ENCODE assay signal across 1 cellular context in the genomic region with DNA sequence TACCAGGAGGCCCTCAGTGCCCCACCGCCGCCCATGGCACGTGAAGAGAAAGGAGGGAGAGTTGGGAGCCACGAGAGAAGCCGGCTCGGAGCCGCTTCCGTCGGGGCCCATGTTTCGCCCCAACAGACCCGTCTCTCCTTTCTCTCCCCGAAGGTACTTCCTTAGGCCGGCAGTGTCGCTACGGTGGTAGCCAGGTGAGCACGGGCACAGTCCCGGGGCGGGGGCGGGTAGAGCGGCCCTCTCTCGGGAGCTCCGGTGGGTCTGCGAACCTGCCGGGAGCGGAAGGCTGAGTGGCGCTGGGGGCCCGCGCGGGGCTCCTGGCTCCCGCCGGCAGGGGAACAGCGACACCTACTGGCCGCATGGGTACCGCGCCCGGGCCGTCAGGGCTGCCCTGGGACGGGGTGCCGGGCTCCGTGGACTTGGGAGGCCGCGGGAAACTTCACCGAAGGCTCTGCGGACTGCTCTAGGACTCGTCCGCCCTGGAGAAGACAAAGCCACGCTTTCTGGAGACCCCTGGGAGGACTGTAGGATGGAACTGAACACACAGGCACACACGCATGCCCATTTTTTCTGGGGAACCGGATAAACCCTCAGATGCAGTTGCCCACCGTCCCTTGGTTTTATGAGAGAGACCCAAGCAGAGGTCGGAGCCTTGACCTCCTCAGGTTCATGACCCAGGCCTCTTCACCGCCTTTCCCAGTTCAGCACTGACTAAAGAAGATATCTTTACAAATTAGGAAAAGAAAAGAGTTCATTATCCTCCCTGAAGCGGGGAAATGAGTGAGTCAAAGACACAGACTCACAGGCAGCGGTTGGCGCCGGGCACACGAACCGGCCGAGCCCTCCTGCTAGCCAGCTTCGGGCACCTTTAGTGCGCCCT.
TF ChIP-seq lines count a peak whose summit lies in the region.

No MANE protein-coding gene starts in this region.

TF ChIP-seq in HepG2, 621 proteins besides CTCF, POLR2A, EP300 and RAD21 (continued from another document and continues in another):
- TF ChIP-seq, protein P1, sequence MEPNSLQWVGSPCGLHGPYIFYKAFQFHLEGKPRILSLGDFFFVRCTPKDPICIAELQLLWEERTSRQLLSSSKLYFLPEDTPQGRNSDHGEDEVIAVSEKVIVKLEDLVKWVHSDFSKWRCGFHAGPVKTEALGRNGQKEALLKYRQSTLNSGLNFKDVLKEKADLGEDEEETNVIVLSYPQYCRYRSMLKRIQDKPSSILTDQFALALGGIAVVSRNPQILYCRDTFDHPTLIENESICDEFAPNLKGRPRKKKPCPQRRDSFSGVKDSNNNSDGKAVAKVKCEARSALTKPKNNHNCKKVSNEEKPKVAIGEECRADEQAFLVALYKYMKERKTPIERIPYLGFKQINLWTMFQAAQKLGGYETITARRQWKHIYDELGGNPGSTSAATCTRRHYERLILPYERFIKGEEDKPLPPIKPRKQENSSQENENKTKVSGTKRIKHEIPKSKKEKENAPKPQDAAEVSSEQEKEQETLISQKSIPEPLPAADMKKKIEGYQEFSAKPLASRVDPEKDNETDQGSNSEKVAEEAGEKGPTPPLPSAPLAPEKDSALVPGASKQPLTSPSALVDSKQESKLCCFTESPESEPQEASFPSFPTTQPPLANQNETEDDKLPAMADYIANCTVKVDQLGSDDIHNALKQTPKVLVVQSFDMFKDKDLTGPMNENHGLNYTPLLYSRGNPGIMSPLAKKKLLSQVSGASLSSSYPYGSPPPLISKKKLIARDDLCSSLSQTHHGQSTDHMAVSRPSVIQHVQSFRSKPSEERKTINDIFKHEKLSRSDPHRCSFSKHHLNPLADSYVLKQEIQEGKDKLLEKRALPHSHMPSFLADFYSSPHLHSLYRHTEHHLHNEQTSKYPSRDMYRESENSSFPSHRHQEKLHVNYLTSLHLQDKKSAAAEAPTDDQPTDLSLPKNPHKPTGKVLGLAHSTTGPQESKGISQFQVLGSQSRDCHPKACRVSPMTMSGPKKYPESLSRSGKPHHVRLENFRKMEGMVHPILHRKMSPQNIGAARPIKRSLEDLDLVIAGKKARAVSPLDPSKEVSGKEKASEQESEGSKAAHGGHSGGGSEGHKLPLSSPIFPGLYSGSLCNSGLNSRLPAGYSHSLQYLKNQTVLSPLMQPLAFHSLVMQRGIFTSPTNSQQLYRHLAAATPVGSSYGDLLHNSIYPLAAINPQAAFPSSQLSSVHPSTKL (CRISPR knock-in tag; IDR thresholded peaks at IDR 0.05) = peak; percentile 32; the same call in 1 of the 2 replicates
- no peak for TF ChIP-seq ZNF234 (CRISPR knock-in tag; conservative IDR thresholded peaks at IDR 0.05)
- TF ChIP-seq, protein P2, sequence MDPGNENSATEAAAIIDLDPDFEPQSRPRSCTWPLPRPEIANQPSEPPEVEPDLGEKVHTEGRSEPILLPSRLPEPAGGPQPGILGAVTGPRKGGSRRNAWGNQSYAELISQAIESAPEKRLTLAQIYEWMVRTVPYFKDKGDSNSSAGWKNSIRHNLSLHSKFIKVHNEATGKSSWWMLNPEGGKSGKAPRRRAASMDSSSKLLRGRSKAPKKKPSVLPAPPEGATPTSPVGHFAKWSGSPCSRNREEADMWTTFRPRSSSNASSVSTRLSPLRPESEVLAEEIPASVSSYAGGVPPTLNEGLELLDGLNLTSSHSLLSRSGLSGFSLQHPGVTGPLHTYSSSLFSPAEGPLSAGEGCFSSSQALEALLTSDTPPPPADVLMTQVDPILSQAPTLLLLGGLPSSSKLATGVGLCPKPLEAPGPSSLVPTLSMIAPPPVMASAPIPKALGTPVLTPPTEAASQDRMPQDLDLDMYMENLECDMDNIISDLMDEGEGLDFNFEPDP (CRISPR knock-in tag; conservative IDR thresholded peaks at IDR 0.05) = no peak
- TF ChIP-seq RARA (CRISPR knock-in tag; IDR thresholded peaks at IDR 0.05) = no peak
- TF ChIP-seq KAT8 (CRISPR knock-in tag; IDR thresholded peaks at IDR 0.05) = peak; percentile 35; the same call in 1 of the 2 replicates
- TF ChIP-seq KDM3A (CRISPR knock-in tag; IDR thresholded peaks at IDR 0.05; ENCODE audit: low read depth) = peak; percentile 85; the same call in 1 of the 2 replicates
- TF ChIP-seq TBX2 (CRISPR knock-in tag; IDR thresholded peaks at IDR 0.05; ENCODE audit: borderline replicate concordance) = no peak
- TF ChIP-seq MTF2 (CRISPR knock-in tag; IDR thresholded peaks at IDR 0.05; ENCODE audit: borderline replicate concordance) = peak; percentile 81; the same call in 1 of the 2 replicates
- peak; percentile 83 for TF ChIP-seq GABPB1 (CRISPR knock-in tag; IDR thresholded peaks at IDR 0.05)
- TF ChIP-seq ZNF75D (CRISPR knock-in tag; IDR thresholded peaks at IDR 0.05; ENCODE audit: borderline replicate concordance) = no peak
- TF ChIP-seq, protein P3, sequence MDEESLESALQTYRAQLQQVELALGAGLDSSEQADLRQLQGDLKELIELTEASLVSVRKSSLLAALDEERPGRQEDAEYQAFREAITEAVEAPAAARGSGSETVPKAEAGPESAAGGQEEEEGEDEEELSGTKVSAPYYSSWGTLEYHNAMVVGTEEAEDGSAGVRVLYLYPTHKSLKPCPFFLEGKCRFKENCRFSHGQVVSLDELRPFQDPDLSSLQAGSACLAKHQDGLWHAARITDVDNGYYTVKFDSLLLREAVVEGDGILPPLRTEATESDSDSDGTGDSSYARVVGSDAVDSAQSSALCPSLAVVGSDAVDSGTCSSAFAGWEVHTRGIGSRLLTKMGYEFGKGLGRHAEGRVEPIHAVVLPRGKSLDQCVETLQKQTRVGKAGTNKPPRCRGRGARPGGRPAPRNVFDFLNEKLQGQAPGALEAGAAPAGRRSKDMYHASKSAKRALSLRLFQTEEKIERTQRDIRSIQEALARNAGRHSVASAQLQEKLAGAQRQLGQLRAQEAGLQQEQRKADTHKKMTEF (CRISPR knock-in tag; IDR thresholded peaks at IDR 0.05) = peak; percentile 41; the same call in 1 of the 2 replicates
- no peak for TF ChIP-seq ZNF766 (CRISPR knock-in tag; IDR thresholded peaks at IDR 0.05; ENCODE audit: borderline replicate concordance)
- TF ChIP-seq PHF8 (CRISPR knock-in tag; IDR thresholded peaks at IDR 0.05) = no peak
- TF ChIP-seq, protein P4, sequence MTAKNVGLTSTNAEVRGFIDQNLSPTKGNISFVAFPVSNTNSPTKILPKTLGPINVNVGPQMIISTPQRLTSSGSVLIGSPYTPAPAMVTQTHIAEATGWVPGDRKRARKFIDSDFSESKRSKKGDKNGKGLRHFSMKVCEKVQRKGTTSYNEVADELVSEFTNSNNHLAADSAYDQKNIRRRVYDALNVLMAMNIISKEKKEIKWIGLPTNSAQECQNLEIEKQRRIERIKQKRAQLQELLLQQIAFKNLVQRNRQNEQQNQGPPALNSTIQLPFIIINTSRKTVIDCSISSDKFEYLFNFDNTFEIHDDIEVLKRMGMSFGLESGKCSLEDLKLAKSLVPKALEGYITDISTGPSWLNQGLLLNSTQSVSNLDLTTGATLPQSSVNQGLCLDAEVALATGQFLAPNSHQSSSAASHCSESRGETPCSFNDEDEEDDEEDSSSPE (CRISPR knock-in tag; IDR thresholded peaks at IDR 0.05) = peak; percentile 37; the same call in 1 of the 2 replicates
- TF ChIP-seq ADNP (CRISPR knock-in tag; IDR thresholded peaks at IDR 0.05) = no peak
- TF ChIP-seq, protein P5, sequence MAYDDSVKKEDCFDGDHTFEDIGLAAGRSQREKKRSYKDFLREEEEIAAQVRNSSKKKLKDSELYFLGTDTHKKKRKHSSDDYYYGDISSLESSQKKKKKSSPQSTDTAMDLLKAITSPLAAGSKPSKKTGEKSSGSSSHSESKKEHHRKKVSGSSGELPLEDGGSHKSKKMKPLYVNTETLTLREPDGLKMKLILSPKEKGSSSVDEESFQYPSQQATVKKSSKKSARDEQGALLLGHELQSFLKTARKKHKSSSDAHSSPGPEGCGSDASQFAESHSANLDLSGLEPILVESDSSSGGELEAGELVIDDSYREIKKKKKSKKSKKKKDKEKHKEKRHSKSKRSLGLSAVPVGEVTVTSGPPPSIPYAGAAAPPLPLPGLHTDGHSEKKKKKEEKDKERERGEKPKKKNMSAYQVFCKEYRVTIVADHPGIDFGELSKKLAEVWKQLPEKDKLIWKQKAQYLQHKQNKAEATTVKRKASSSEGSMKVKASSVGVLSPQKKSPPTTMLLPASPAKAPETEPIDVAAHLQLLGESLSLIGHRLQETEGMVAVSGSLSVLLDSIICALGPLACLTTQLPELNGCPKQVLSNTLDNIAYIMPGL (CRISPR knock-in tag; IDR thresholded peaks at IDR 0.05; ENCODE audit: borderline replicate concordance in 1 of 2, low read depth in 1 of 2) = peak; percentile 65 to 81; a peak in 3 of 4 replicates
- TF ChIP-seq BRD4 (CRISPR knock-in tag; IDR thresholded peaks at IDR 0.05) = no peak
- TF ChIP-seq SRSF4 (IDR thresholded peaks at IDR 0.05; ENCODE audit: low read depth, low read length, poor library complexity, severe bottlenecking) = no peak
- TF ChIP-seq FOXM1 (CRISPR knock-in tag; IDR thresholded peaks at IDR 0.05) = no peak
- TF ChIP-seq MAF1 (CRISPR knock-in tag; IDR thresholded peaks at IDR 0.05; ENCODE audit: borderline replicate concordance) = no peak
- no peak for TF ChIP-seq HNRNPL (IDR thresholded peaks at IDR 0.05; ENCODE audit: low read depth, low read length)
- TF ChIP-seq, protein P6, sequence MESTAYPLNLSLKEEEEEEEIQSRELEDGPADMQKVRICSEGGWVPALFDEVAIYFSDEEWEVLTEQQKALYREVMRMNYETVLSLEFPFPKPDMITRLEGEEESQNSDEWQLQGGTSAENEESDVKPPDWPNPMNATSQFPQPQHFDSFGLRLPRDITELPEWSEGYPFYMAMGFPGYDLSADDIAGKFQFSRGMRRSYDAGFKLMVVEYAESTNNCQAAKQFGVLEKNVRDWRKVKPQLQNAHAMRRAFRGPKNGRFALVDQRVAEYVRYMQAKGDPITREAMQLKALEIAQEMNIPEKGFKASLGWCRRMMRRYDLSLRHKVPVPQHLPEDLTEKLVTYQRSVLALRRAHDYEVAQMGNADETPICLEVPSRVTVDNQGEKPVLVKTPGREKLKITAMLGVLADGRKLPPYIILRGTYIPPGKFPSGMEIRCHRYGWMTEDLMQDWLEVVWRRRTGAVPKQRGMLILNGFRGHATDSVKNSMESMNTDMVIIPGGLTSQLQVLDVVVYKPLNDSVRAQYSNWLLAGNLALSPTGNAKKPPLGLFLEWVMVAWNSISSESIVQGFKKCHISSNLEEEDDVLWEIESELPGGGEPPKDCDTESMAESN (CRISPR knock-in tag; conservative IDR thresholded peaks at IDR 0.05) = no peak
- no peak for TF ChIP-seq ZNF572 (CRISPR knock-in tag; IDR thresholded peaks at IDR 0.05)
- no peak for TF ChIP-seq ZNF335 (CRISPR knock-in tag; IDR thresholded peaks at IDR 0.05)
- no peak for TF ChIP-seq IKZF1 (IDR thresholded peaks at IDR 0.05)
- no peak for TF ChIP-seq SMAD1 (CRISPR knock-in tag; IDR thresholded peaks at IDR 0.05; ENCODE audit: borderline replicate concordance, low read depth)
- TF ChIP-seq, protein P7, sequence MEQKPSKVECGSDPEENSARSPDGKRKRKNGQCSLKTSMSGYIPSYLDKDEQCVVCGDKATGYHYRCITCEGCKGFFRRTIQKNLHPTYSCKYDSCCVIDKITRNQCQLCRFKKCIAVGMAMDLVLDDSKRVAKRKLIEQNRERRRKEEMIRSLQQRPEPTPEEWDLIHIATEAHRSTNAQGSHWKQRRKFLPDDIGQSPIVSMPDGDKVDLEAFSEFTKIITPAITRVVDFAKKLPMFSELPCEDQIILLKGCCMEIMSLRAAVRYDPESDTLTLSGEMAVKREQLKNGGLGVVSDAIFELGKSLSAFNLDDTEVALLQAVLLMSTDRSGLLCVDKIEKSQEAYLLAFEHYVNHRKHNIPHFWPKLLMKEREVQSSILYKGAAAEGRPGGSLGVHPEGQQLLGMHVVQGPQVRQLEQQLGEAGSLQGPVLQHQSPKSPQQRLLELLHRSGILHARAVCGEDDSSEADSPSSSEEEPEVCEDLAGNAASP (CRISPR knock-in tag; IDR thresholded peaks at IDR 0.05; ENCODE audit: borderline replicate concordance) = no peak
- no peak for TF ChIP-seq ELF1 (CRISPR knock-in tag; IDR thresholded peaks at IDR 0.05)
- no peak for TF ChIP-seq ZNF720 (CRISPR knock-in tag; IDR thresholded peaks at IDR 0.05)
- TF ChIP-seq ZNF138 (CRISPR knock-in tag; IDR thresholded peaks at IDR 0.05; ENCODE audit: low read depth) = no peak
- TF ChIP-seq ZNF761 (CRISPR knock-in tag; conservative IDR thresholded peaks at IDR 0.05) = no peak
- no peak for TF ChIP-seq ZNF136 (CRISPR knock-in tag; IDR thresholded peaks at IDR 0.05; ENCODE audit: low read depth)
- no peak for TF ChIP-seq DMAP1 (CRISPR knock-in tag; IDR thresholded peaks at IDR 0.05)
- no peak for TF ChIP-seq GTF3A (CRISPR knock-in tag; conservative IDR thresholded peaks at IDR 0.05)
- TF ChIP-seq RARG (CRISPR knock-in tag; IDR thresholded peaks at IDR 0.05; ENCODE audit: low read depth) = no peak
- TF ChIP-seq ZNF768 (CRISPR knock-in tag; IDR thresholded peaks at IDR 0.05) = peak; percentile 59; the same call in 1 of the 2 replicates
- no peak for TF ChIP-seq HNRNPK (IDR thresholded peaks at IDR 0.05; ENCODE audit: low read depth, low read length, poor library complexity, severe bottlenecking)
- TF ChIP-seq CEBPG (CRISPR knock-in tag; IDR thresholded peaks at IDR 0.05) = no peak
- no peak for TF ChIP-seq JARID2 (CRISPR knock-in tag; IDR thresholded peaks at IDR 0.05; ENCODE audit: insufficient replicate concordance)
- peak; percentile 49 for TF ChIP-seq HNRNPLL (IDR thresholded peaks at IDR 0.05; ENCODE audit: low read depth, low read length, poor library complexity, severe bottlenecking)
- no peak for TF ChIP-seq HOXD1 (CRISPR knock-in tag; IDR thresholded peaks at IDR 0.05)
- TF ChIP-seq ZNF891 (CRISPR knock-in tag; IDR thresholded peaks at IDR 0.05) = no peak
- no peak for TF ChIP-seq WIZ (CRISPR knock-in tag; IDR thresholded peaks at IDR 0.05)
- TF ChIP-seq KLF11 (CRISPR knock-in tag; IDR thresholded peaks at IDR 0.05) = no peak
- TF ChIP-seq HNRNPUL1 (IDR thresholded peaks at IDR 0.05; ENCODE audit: low read depth, low read length) = no peak
- peak; percentile 18; the same call in 1 of the 2 replicates for TF ChIP-seq FOXA3 (CRISPR knock-in tag; IDR thresholded peaks at IDR 0.05)
- no peak for TF ChIP-seq ZNF510 (CRISPR knock-in tag; IDR thresholded peaks at IDR 0.05; ENCODE audit: low read depth)
- TF ChIP-seq JUND (CRISPR knock-in tag; IDR thresholded peaks at IDR 0.05) = no peak
- TF ChIP-seq KLF6 (CRISPR knock-in tag; IDR thresholded peaks at IDR 0.05) = peak; percentile 68; the same call in 1 of the 2 replicates
- TF ChIP-seq ZSCAN25 (CRISPR knock-in tag; IDR thresholded peaks at IDR 0.05) = 0 out of 2 replicates have a peak, but pooled peaks have one; percentile 42
- 0 out of 2 replicates have a peak, but pooled peaks have one; percentile 26 for TF ChIP-seq ZNF44 (CRISPR knock-in tag; IDR thresholded peaks at IDR 0.05)
- 0 out of 2 replicates have a peak, but pooled peaks have one; percentile 36 for TF ChIP-seq EED (CRISPR knock-in tag; IDR thresholded peaks at IDR 0.05)
- no peak for TF ChIP-seq GPN1 (CRISPR knock-in tag; IDR thresholded peaks at IDR 0.05; ENCODE audit: borderline replicate concordance)
- TF ChIP-seq, protein P8, sequence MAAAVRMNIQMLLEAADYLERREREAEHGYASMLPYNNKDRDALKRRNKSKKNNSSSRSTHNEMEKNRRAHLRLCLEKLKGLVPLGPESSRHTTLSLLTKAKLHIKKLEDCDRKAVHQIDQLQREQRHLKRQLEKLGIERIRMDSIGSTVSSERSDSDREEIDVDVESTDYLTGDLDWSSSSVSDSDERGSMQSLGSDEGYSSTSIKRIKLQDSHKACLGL (CRISPR knock-in tag; IDR thresholded peaks at IDR 0.05) = no peak
- no peak for TF ChIP-seq NCOA5 (CRISPR knock-in tag; IDR thresholded peaks at IDR 0.05)
- TF ChIP-seq EZH2 (conservative IDR thresholded peaks at IDR 0.05; ENCODE audit: low read depth, low read length) = 0 out of 2 replicates have a peak, but pooled peaks have one; percentile 57
- TF ChIP-seq MTA1 (CRISPR knock-in tag; IDR thresholded peaks at IDR 0.05; ENCODE audit: borderline replicate concordance) = no peak
- 0 out of 2 replicates have a peak, but pooled peaks have one; percentile 16 for TF ChIP-seq CBX2 (IDR thresholded peaks at IDR 0.05; ENCODE audit: low read depth, low read length)
- TF ChIP-seq CBX2 (CRISPR knock-in tag; IDR thresholded peaks at IDR 0.05; ENCODE audit: low read depth) = no peak
